20 cellular contexts compared by ENCODE assay signal in genomic region chr10:74460812-74461211, GRCh38.
DNase-seq lines count a peak whose midpoint lies in the region; ATAC-seq, FAIRE-seq and TF ChIP-seq lines count a peak whose summit lies in the region.
"Had no signal": no experiment of that assay in that cellular context is flagged by ENCODE, and none has a peak within 500 bp of the region (broad histone marks: within the 10 kb centered on the region; RNA-seq: fewer than 3 reads in every experiment).

No MANE protein-coding gene starts in this region.

- H3K27me3 ChIP-seq in GM23248 (replicated peaks; ENCODE audit: insufficient read depth) = no peaks in the 10 kb centered on the region
- H3K27me3 ChIP-seq: body of pancreas, transverse colon had no signal

- DNase-seq in GM23248 (peak; percentile 24), astrocyte of the spinal cord (ENCODE audit: low read depth, low spot score) (peak; percentile 32), glomerular endothelial cell (ENCODE audit: extremely low read depth, low read depth, low spot score) (peak; percentile 14), pons (ENCODE audit: low spot score) (peak; percentile 74), ACHN (no peak), HTR-8/SVneo (ENCODE audit: insufficient read length, low spot score) (no peak)
- DNase-seq in effector CD8-positive, alpha-beta T cell (lab: John Stamatoyannopoulos, UW) = no peak
- DNase-seq: activated CD8-positive, alpha-beta T cell treated with anti-CD3 and anti-CD28 coated beads, Interleukin-2, amount 10 ng/mL, durations not matched to agents 7 days and 5 days; body of pancreas; C1 segment of cervical spinal cord; effector CD4-positive, alpha-beta T cell; head of caudate nucleus; left colon; naive thymus-derived CD4-positive, alpha-beta T cell; NCI-H2171; right cardiac atrium; stimulated activated CD4-positive, alpha-beta T cell treated with anti-CD3 and anti-CD28 coated beads, Interleukin-2, amount 100 ng/mL, for 48 hours; transverse colon; WERI-Rb-1 had no signal

- in situ Hi-C loops in GM23248 (cut with MboI) (no loop called here), astrocyte of the spinal cord (cut with HindIII; ENCODE audit: low sequenced_read_pairs) (no loop called here), ACHN (cut with HindIII; ENCODE audit: low pct_ligation_motif_present, low pct_unique_long_range_greater_than_20kb, low sequenced_read_pairs) (no loop called here)

- peak overlapping the region; percentile 63 for H2AFZ ChIP-seq in GM23248

- H3K4me1 ChIP-seq in GM23248 (ENCODE audit: insufficient read depth) = peaks cover 8% of the 10 kb centered on the region; the same call in 1 of the 2 replicates
- H3K4me1 ChIP-seq: body of pancreas, transverse colon had no signal

- no peaks in the 10 kb centered on the region for H3F3A ChIP-seq in GM23248 (ENCODE audit: insufficient read depth)

- H4K20me1 ChIP-seq in GM23248 (ENCODE audit: insufficient read depth) = no peaks in the 10 kb centered on the region

- H3K4me3 ChIP-seq in GM23248 (no peak overlapping the region), astrocyte of the spinal cord (ENCODE audit: low read depth, low read length) (no peak overlapping the region)
- H3K4me3 ChIP-seq: body of pancreas, transverse colon had no signal

- H3K79me2 ChIP-seq in GM23248 (ENCODE audit: insufficient read depth) = no peaks in the 10 kb centered on the region

- WGBS in GM23248 (ENCODE audit: low coverage in 1 of 2, low lambda C conversion rate in 2 of 2, missing lambda C conversion rate in 2 of 2), 2 experiments = 9 to 10% methylated on average over 1 of the region's 1 CpG

- H3K9me3 ChIP-seq in GM23248 (ENCODE audit: low read depth) = no peaks in the 10 kb centered on the region
- H3K9me3 ChIP-seq: body of pancreas, transverse colon had no signal

- ATAC-seq in GM21528 (IDR thresholded peaks at IDR 0.05; ENCODE audit: low FRiP score, unreplicated experiment) = no peak
- ATAC-seq: activated CD8-positive, alpha-beta T cell treated with anti-CD3 and anti-CD28 coated beads, Interleukin-2, amount 10 ng/mL, durations not matched to agents 7 days and 5 days; body of pancreas; left colon; naive thymus-derived CD4-positive, alpha-beta T cell; right cardiac atrium had no signal

- H3K27ac ChIP-seq in GM23248 = 0 out of 2 replicates have a peak overlapping the region, but pooled peaks have one; percentile 1
- H3K27ac ChIP-seq: body of pancreas, transverse colon, WERI-Rb-1 had no signal

- FAIRE-seq in HTR-8/SVneo (lab: Jason Lieb, UNC) = no peak

- TF ChIP-seq CTCF in astrocyte of the spinal cord (IDR thresholded peaks at IDR 0.05; ENCODE audit: low read depth, low read length) = no peak

- H3K9me2 ChIP-seq in GM23248 (ENCODE audit: insufficient read depth) = no peaks in the 10 kb centered on the region

- H3K36me3 ChIP-seq in GM23248 (ENCODE audit: low read depth) = no peaks in the 10 kb centered on the region
- H3K36me3 ChIP-seq: transverse colon, WERI-Rb-1 had no signal

- no peak overlapping the region for H3K9ac ChIP-seq in GM23248

- no peak overlapping the region for H3K4me2 ChIP-seq in GM23248 (ENCODE audit: unreplicated experiment)

Comparison
In these comparisons a context has a peak if more than half of its experiments do, and no peak if none do; other contexts are left out.
1. DNase-seq: peak in GM23248 (single experiment), astrocyte of the spinal cord (single experiment), glomerular endothelial cell (single experiment) and pons (single experiment); none in ACHN (single experiment), effector CD8-positive, alpha-beta T cell (single experiment) and HTR-8/SVneo (single experiment).